In the genomic region with DNA sequence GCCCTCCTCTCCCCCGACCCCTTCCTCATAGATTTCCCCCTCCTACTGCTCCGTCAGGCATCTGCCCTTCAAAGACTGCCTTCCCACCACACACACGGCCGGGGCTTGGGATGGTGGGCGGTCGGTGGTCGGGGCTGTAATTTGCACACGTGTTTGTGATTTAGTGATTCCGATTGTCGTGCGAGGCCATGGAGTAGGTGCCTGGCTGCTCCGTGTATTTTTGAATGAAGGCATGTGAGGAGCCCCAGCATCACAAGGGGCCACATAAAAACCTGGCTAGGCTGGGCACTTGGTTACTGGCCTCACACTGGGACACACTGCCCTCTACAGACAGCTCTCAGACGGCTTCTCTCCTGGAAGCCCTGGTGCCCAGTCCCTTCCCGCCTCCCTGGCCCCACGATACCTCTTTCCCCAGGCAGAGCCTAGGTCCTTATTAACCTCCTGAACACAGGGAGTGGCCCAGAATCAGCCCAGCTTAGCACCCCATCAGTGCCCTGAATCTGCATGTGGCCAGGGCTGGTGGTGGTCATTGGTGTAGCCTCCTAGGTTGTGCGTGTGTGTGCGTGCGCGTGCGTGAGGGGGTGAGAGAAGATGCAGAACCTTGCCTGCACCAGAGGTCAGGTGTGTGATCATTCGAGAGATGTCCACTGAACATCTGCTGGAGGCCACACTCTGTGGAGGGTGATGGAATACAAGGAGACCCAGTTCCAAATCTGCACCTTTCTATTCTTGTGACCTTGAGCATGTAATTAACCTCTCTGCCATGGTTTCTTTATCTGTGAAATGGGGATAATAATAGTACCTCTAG, we compare ENCODE assay signal across 8 cellular contexts. TPM values are rescaled to one million over a fixed set of nuclear protein-coding genes. Genes with fewer than 3 reads are reported as not detected.
DNase-seq lines count a peak whose midpoint lies in the region; ATAC-seq and TF ChIP-seq lines count a peak whose summit lies in the region.

No MANE protein-coding gene starts in this region.

- peaks cover 15 to 57% (median 34%) of the 10 kb centered on the region in 9 donors for H3K4me1 ChIP-seq in heart right ventricle
- H3K4me1 ChIP-seq in ovary (ENCODE audit: insufficient read depth): peaks cover 6% of the 10 kb centered on the region

- TF ChIP-seq CTCF in heart right ventricle (IDR thresholded peaks at IDR 0.05) (peak; percentile 64 to 85 (median 76)), ovary (IDR thresholded peaks at IDR 0.05) (peak in 2 of 3 donors; percentile 65 to 69)

- no peak overlapping the region for H3K27ac ChIP-seq in SK-N-MC
- peak overlapping the region in 9 of 10 donors; percentile 92 to 100 (median 97) for H3K27ac ChIP-seq in heart right ventricle
- peak overlapping the region in 1 of 2 donors; percentile 99 for H3K27ac ChIP-seq in ovary

- no peak overlapping the region for H3K9ac ChIP-seq in SK-N-MC (ENCODE audit: insufficient read length)

- DNase-seq in GDM1 (lab: John Stamatoyannopoulos, UW): peak; percentile 72
- DNase-seq in NAMALWA (ENCODE audit: low spot score): peak; percentile 61
- peak; percentile 10 for DNase-seq in SK-N-MC (ENCODE audit: low read depth, low spot score)
- peak in 50 of 56 donors; percentile 13 to 82 (median 48) for DNase-seq in amygdala (lab: John Stamatoyannopoulos, UW)
- peak; percentile 61 to 80 for DNase-seq in heart right ventricle
- DNase-seq in ovary: peak; percentile 74 to 82 (median 79)

- intact Hi-C loops in heart right ventricle (cut with DNase I): loop anchor here (1.0 to 10.0 kb wide), 17 partner anchors 93 to 293 kb away; no protein-coding TSS in a partner anchor
- intact Hi-C loops in ovary (cut with DNase I): loop anchor here (2.0 to 10.0 kb wide), 6 partner anchors 55 to 287 kb away; a partner anchor contains a TSS

- ATAC-seq in heart right ventricle (peak; percentile 56 to 86 (median 80)), GM19395 (IDR thresholded peaks at IDR 0.05; ENCODE audit: unreplicated experiment) (no peak), HG02981 (IDR thresholded peaks at IDR 0.05; ENCODE audit: unreplicated experiment) (no peak)

- H3K36me3 ChIP-seq in SK-N-MC (ENCODE audit: insufficient read depth, low read length) (no peaks in the 10 kb centered on the region), heart right ventricle (peaks cover 0 to 30% (median 0%) of the 10 kb centered on the region in 9 donors), ovary (no peaks in the 10 kb centered on the region)

- WGBS in heart right ventricle, 2 donors: 24 to 27% methylated on average over 21 of the region's 21 CpGs
- 23 to 28% (median 25%) methylated on average over 21 of the region's 21 CpGs for WGBS in ovary, 3 donors

- no peaks in the 10 kb centered on the region for H3K9me3 ChIP-seq in SK-N-MC (ENCODE audit: low read depth, low read length)
- no peaks in the 10 kb centered on the region for H3K9me3 ChIP-seq in heart right ventricle
- H3K9me3 ChIP-seq in ovary: no peaks in the 10 kb centered on the region

- H3K4me3 ChIP-seq in SK-N-MC: peak overlapping the region; percentile 80
- peak overlapping the region; percentile 42 to 93 (median 82) for H3K4me3 ChIP-seq in heart right ventricle
- H3K4me3 ChIP-seq in ovary: peak overlapping the region; percentile 87

- H3K27me3 ChIP-seq in heart right ventricle (no peaks in the 10 kb centered on the region), ovary (no peaks in the 10 kb centered on the region)

- no peak for TF ChIP-seq POLR2A in ovary (IDR thresholded peaks at IDR 0.05)

- TF ChIP-seq EP300 in ovary (IDR thresholded peaks at IDR 0.05): no peak

RNA-seq across cellular contexts. Expression of a gene that starts 1.3 kb away (rescaled TPM):
- 10 to 100 TPM in 1 of 10 donors, 1 to 10 TPM in 7, under 1 TPM in 2; 0.60 to 12.2 (median 2.1) TPM for total RNA-seq in heart right ventricle
- polyA plus RNA-seq in heart right ventricle: 10 to 100 TPM in 1 of 2 donors, 1 to 10 TPM in 1; 5.8 to 10.8 TPM
- 10 to 100 TPM in 2 of 7 donors, 1 to 10 TPM in 5; 6.3 to 42.7 (median 9.4) TPM for total RNA-seq in ovary
- polyA plus RNA-seq in ovary: 1 to 10 TPM; 1.1 to 5.5 TPM

RNA-seq across cellular contexts. Expression of a gene that starts 11.8 kb away (rescaled TPM):
- total RNA-seq in heart right ventricle (not detected), ovary (not detected)
- polyA plus RNA-seq in heart right ventricle (not detected), ovary (not detected)

RNA-seq across cellular contexts. Expression of a gene that starts 16.1 kb away (rescaled TPM):
- total RNA-seq in heart right ventricle: not detected
- polyA plus RNA-seq in heart right ventricle: not detected
- total RNA-seq in ovary: not detected
- not detected for polyA plus RNA-seq in ovary

RNA-seq across cellular contexts. Expression of a gene that starts 18.9 kb away (rescaled TPM):
- total RNA-seq in heart right ventricle (not detected), ovary (not detected)
- polyA plus RNA-seq in heart right ventricle (not detected), ovary (not detected)

RNA-seq across cellular contexts. Expression of a gene that starts 23.8 kb away (rescaled TPM):
- total RNA-seq in heart right ventricle (not detected), ovary (not detected)
- polyA plus RNA-seq in heart right ventricle (not detected), ovary (not detected)

Comparison
In these comparisons a context has a peak if more than half of its experiments do, and no peak if none do; other contexts are left out.
1. DNase-seq: peak in every context shown above with its lines; median percentile 79 in ovary; 72 in GDM1; 70 in heart right ventricle; 61 in NAMALWA; 48 in amygdala; 10 in SK-N-MC.
2. ATAC-seq: peak in heart right ventricle (8 of 8); none in GM19395 (single experiment) and HG02981 (single experiment).
3. Peak in every context shown above with its lines, with median percentiles within 50 percentile points of each other: H3K4me3 ChIP-seq.